10 cellular contexts compared by ENCODE assay signal in the genomic region with DNA sequence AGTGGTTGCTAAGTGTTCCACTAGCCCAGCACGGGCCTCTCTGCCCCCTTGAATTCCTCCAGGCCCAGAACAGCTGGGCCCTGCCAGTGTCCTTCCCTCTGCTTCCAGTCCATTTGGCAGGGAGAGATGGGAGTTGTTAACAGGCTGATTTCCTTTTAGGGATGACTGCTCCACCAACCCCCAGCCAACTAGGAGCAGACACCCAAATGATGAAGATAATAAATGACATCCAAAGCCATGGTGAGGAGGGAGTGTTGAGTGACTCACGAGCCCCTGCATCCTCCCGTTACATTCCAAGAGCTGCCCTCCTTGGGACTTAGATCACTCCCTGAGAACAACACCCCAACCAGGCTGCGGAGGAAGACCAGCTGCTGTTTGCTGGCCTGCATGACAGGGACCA. TPM values are rescaled to one million over a fixed set of nuclear protein-coding genes. Genes with fewer than 3 reads are reported as not detected.
DNase-seq lines count a peak whose midpoint lies in the region; TF ChIP-seq lines count a peak whose summit lies in the region.
"Had no signal": no experiment of that assay in that cellular context is flagged by ENCODE, and none has a peak within 500 bp of the region (broad histone marks: within the 10 kb centered on the region; RNA-seq: fewer than 3 reads in every experiment).

No MANE protein-coding gene starts in this region.

- peaks cover 31% of the 10 kb centered on the region for H3K36me3 Mint-ChIP-seq in nephron (ENCODE audit: low read depth)

- 0 out of 2 replicates have a peak overlapping the region, but pooled peaks have one; percentile 19 for H3K4me3 ChIP-seq in ACC112 (ENCODE audit: low read depth, low read length)

- peaks cover 15% of the 10 kb centered on the region for H3K4me1 ChIP-seq in ACC112 (ENCODE audit: control insufficient read depth, insufficient read depth, low read length, unreplicated experiment)

- peak overlapping the region; percentile 91 to 95 (median 94) for H3K27ac Mint-ChIP-seq in nephron
- H3K27ac Mint-ChIP-seq: activated naive CD4-positive, alpha-beta T cell treated with anti-CD3 and anti-CD28 coated beads, Interleukin-2, amount 50 U/mL, for 24 hours had no signal

- H3K27ac ChIP-seq in ACC112 (ENCODE audit: low read depth, low read length): peak overlapping the region; percentile 54
- H3K27ac ChIP-seq: C4-2B had no signal

- no peak for TF ChIP-seq CTCF in nephron (IDR thresholded peaks at IDR 0.05; ENCODE audit: unreplicated experiment in 3 of 3)

- DNase-seq in RPMI7951 (ENCODE audit: low read depth) (peak; percentile 99), fibroblast of peridontal ligament (ENCODE audit: extremely low read depth) (peak; percentile 89), NCI-H2029 treated with DMSO at 0.1 percent for 48 hours (lab: John Stamatoyannopoulos, UW) (no peak)
- no peak for DNase-seq in activated effector memory CD4-positive, alpha-beta T cell treated with Interleukin-2 at 50 U/mL for 16 hours
- DNase-seq in activated CD4-positive, alpha-beta T cell treated with anti-CD3 and anti-CD28 coated beads, Interleukin-2, amount 50 U/mL, for 48 hours: no peak
- no peak for DNase-seq in stimulated activated naive CD4-positive, alpha-beta T cell (lab: John Stamatoyannopoulos, UW)

- peak overlapping the region; percentile 10 to 56 (median 38) for H3K4me3 Mint-ChIP-seq in nephron
- H3K4me3 Mint-ChIP-seq: activated naive CD4-positive, alpha-beta T cell treated with anti-CD3 and anti-CD28 coated beads, Interleukin-2, amount 50 U/mL, for 24 hours had no signal

- H3K9me3 Mint-ChIP-seq in nephron: peaks cover 3% of the 10 kb centered on the region
- H3K9me3 Mint-ChIP-seq: activated naive CD4-positive, alpha-beta T cell treated with anti-CD3 and anti-CD28 coated beads, Interleukin-2, amount 50 U/mL, for 24 hours had no signal

- H2AFZ ChIP-seq in ACC112 (ENCODE audit: low read length, unreplicated experiment): peak overlapping the region; percentile 23

- H3K4me1 Mint-ChIP-seq in nephron: peaks cover 57% of the 10 kb centered on the region

- H3K27me3 ChIP-seq in ACC112 (ENCODE audit: insufficient read depth, low read length): no peaks in the 10 kb centered on the region

- H3K36me3 ChIP-seq in ACC112 (ENCODE audit: insufficient read depth, low read length): peaks cover 6% of the 10 kb centered on the region

- H3K79me2 ChIP-seq in ACC112 (ENCODE audit: control insufficient read depth, insufficient read depth, low read length, unreplicated experiment): peaks cover 63% of the 10 kb centered on the region

- no peaks in the 10 kb centered on the region for H3K27me3 Mint-ChIP-seq in nephron (ENCODE audit: low read depth)
- H3K27me3 Mint-ChIP-seq: activated naive CD4-positive, alpha-beta T cell treated with anti-CD3 and anti-CD28 coated beads, Interleukin-2, amount 50 U/mL, for 24 hours had no signal

RNA-seq across cellular contexts. Expression of a gene that starts 20.6 kb away (rescaled TPM):
- 31.1 and 47.8 TPM in 2 replicates for total RNA-seq in RPMI7951 (2014; rRNA removed; shearing (Covaris generic))

Comparison
In these comparisons a context has a peak if more than half of its experiments do, and no peak if none do; other contexts are left out.
1. DNase-seq: peak in RPMI7951 (single experiment) and fibroblast of peridontal ligament (single experiment); none in activated effector memory CD4-positive, alpha-beta T cell treated with Interleukin-2 at 50 U/mL for 16 hours (single experiment), activated CD4-positive, alpha-beta T cell treated with anti-CD3 and anti-CD28 coated beads, Interleukin-2, amount 50 U/mL, for 48 hours (0 of 2), NCI-H2029 treated with DMSO at 0.1 percent for 48 hours (single experiment) and stimulated activated naive CD4-positive, alpha-beta T cell (0 of 6).